ENCODE assay signal across 21 cellular contexts in the genomic region with DNA sequence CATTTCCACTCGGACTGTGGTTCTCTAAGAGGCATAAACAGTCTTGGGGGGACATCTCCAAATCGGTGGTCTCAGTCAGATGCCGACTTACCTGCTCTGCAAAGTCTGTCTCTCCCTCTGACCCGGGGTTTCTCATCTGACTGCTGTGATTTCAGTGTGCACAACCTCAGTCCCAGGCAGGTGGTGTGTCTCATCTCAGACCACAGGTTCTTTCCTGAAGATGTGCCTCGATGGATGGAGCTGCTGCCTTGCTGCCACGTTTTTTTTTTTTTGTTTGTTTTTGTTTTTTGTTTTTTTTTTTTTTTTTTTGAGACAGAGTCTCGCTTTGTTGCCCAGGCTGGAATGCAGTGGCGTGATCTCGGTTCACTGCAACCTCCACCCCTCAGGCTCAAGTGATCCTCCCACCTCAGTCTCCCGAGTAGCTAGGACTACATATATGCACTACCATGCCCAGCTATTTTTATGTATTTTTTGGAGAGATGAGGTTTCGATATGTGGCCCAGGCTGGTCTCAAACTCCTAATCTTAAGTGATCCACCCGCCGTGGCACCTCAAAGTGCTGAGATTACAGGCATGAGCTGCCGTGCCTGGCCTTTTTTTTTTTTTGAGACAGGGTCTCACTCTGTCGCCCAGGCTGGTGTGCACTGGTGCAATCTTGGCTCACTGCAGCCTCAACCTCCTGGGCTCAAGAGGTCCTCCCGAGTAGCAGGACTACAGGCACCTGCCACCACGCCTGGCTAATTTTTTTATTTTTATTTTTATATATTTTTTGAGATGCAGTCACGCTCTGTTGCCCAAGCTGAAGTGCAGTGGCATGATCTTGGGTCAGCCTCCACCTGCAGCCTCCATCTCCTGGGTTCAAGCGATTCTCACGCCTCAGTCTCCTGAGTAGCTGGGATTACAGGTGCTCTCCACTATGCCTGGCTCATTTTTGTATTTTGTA. TPM values are rescaled to one million over a fixed set of nuclear protein-coding genes. Genes with fewer than 3 reads are reported as not detected.
DNase-seq lines count a peak whose midpoint lies in the region; ATAC-seq, FAIRE-seq and TF ChIP-seq lines count a peak whose summit lies in the region.
"Had no signal": no experiment of that assay in that cellular context is flagged by ENCODE, and none has a peak within 500 bp of the region (broad histone marks: within the 10 kb centered on the region; RNA-seq: fewer than 3 reads in every experiment).

No MANE protein-coding gene starts in this region.

- TF ChIP-seq CTCF in bronchial epithelial cell (IDR thresholded peaks at IDR 0.05; ENCODE audit: insufficient read depth, low read length, severe bottlenecking) (no peak), GM10248 (IDR thresholded peaks at IDR 0.05; ENCODE audit: control extremely low read depth, extremely low read depth, low read depth, missing control alignments) (no peak), esophagus muscularis mucosa (IDR thresholded peaks at IDR 0.05) (no peak)

- H3K27me3 ChIP-seq in BLaER1 (no peaks in the 10 kb centered on the region), H7 (ENCODE audit: control insufficient read depth, insufficient read depth, low read length) (no peaks in the 10 kb centered on the region), bronchial epithelial cell (ENCODE audit: control insufficient read depth, insufficient read depth, low read length) (no peaks in the 10 kb centered on the region), neuronal stem cell (ENCODE audit: control insufficient read depth in 3 of 3, insufficient read depth in 3 of 3, low read depth in 1 of 3, low read length in 3 of 3) (no peaks in the 10 kb centered on the region), esophagus muscularis mucosa (no peaks in the 10 kb centered on the region)

- no peak overlapping the region for H3K4ac ChIP-seq in neuronal stem cell (ENCODE audit: low read length)

- FAIRE-seq in bronchial epithelial cell (lab: Jason Lieb, UNC): no peak
- FAIRE-seq: A549, D721Med had no signal

- H2AK5ac ChIP-seq in neuronal stem cell (ENCODE audit: low read depth, low read length): peak overlapping the region; percentile 88

- H4K20me1 ChIP-seq in BLaER1: no peaks in the 10 kb centered on the region

- no peak overlapping the region for H3K14ac ChIP-seq in neuronal stem cell (ENCODE audit: low read length)

- H2AFZ ChIP-seq in neuronal stem cell (ENCODE audit: low read length): no peak overlapping the region
- H2AFZ ChIP-seq: PC-9 had no signal

- no peak overlapping the region for H3K27ac Mint-ChIP-seq in activated CD8-positive, alpha-beta memory T cell treated with anti-CD3 and anti-CD28 coated beads, Interleukin-2, amount 10 ng/mL, durations not matched to agents 7 days and 5 days

- no peaks in the 10 kb centered on the region for H3K79me1 ChIP-seq in neuronal stem cell (ENCODE audit: low read depth, low read length)

- no peak overlapping the region for H4K91ac ChIP-seq in neuronal stem cell (ENCODE audit: low read depth, low read length, poor library complexity)

- H3K27ac ChIP-seq in BLaER1 (no peak overlapping the region), neuronal stem cell (replicated peaks; ENCODE audit: low read length) (no peak overlapping the region), esophagus muscularis mucosa (replicated peaks in 1 of 4) (no peak overlapping the region)
- H3K27ac ChIP-seq: A549, PC-9 had no signal

- WGBS in neuronal stem cell (ENCODE audit: extremely low coverage in 2 of 2, insufficient read length in 2 of 2, insufficient replicate concordance in 1 of 2), 2 donors: no CpG with 5 or more reads among the region's 20 CpGs
- WGBS in esophagus muscularis mucosa: 85% methylated on average over 16 of the region's 20 CpGs

- H3K36me3 ChIP-seq in BLaER1 (no peaks in the 10 kb centered on the region), H7 (replicated peaks; ENCODE audit: control insufficient read depth, insufficient read depth, low read length) (no peaks in the 10 kb centered on the region), bronchial epithelial cell (ENCODE audit: control insufficient read depth, insufficient read depth, low read length) (no peaks in the 10 kb centered on the region), neuronal stem cell (replicated peaks in 1 of 2; ENCODE audit: control insufficient read depth in 2 of 2, insufficient read depth in 2 of 2, low read length in 2 of 2) (peaks cover 0 to 5% of the 10 kb centered on the region in 2 donors), esophagus muscularis mucosa (no peaks in the 10 kb centered on the region)

- peaks cover 3% of the 10 kb centered on the region for H3K36me3 Mint-ChIP-seq in activated CD8-positive, alpha-beta memory T cell treated with anti-CD3 and anti-CD28 coated beads, Interleukin-2, amount 10 ng/mL, durations not matched to agents 7 days and 5 days
- H3K36me3 Mint-ChIP-seq: CD8-positive, alpha-beta memory T cell had no signal

- H3K9ac ChIP-seq in BLaER1: no peak overlapping the region
- no peak overlapping the region for H3K9ac ChIP-seq in neuronal stem cell (ENCODE audit: low read depth, low read length, poor library complexity)

- CTCF ChIA-PET in GM10248 (lab: Yijun Ruan, JAX): interaction anchor here (0.6 to 3.2 kb wide), 4 partner anchors 10 to 235 kb away, joined by 3 to 31 read pairs (median 9); no protein-coding TSS in a partner anchor
- CTCF ChIA-PET in activated CD8-positive, alpha-beta memory T cell treated with anti-CD3 and anti-CD28 coated beads, Interleukin-2, amount 10 ng/mL, durations not matched to agents 7 days and 5 days (lab: Charles Lee): interaction anchor here (1.0 to 6.0 kb wide), 3 partner anchors 17 to 144 kb away, joined by 3 to 32 read pairs (median 3); no protein-coding TSS in a partner anchor

- peaks cover 39% of the 10 kb centered on the region for H3K4me1 Mint-ChIP-seq in activated CD8-positive, alpha-beta memory T cell treated with anti-CD3 and anti-CD28 coated beads, Interleukin-2, amount 10 ng/mL, durations not matched to agents 7 days and 5 days

- no peak for TF ChIP-seq EP300 in esophagus muscularis mucosa (IDR thresholded peaks at IDR 0.05)

- H3K4me3 ChIP-seq in BLaER1 (no peak overlapping the region), H7 (ENCODE audit: insufficient read depth, low read depth, low read length) (no peak overlapping the region), bronchial epithelial cell (ENCODE audit: low read depth, low read length) (no peak overlapping the region), neuronal stem cell (ENCODE audit: low read length in 2 of 2) (no peak overlapping the region), esophagus muscularis mucosa (no peak overlapping the region)
- H3K4me3 ChIP-seq: A549, PC-9 had no signal

- no peaks in the 10 kb centered on the region for H3K9me3 Mint-ChIP-seq in activated CD8-positive, alpha-beta memory T cell treated with anti-CD3 and anti-CD28 coated beads, Interleukin-2, amount 10 ng/mL, durations not matched to agents 7 days and 5 days (ENCODE audit: low read depth)
- H3K9me3 Mint-ChIP-seq: CD8-positive, alpha-beta memory T cell had no signal

- no peak overlapping the region for H3K4me3 Mint-ChIP-seq in activated CD8-positive, alpha-beta memory T cell treated with anti-CD3 and anti-CD28 coated beads, Interleukin-2, amount 10 ng/mL, durations not matched to agents 7 days and 5 days
- H3K4me3 Mint-ChIP-seq: CD8-positive, alpha-beta memory T cell had no signal

- no peak overlapping the region for H3K23ac ChIP-seq in neuronal stem cell (ENCODE audit: low read depth, low read length, poor library complexity)

- H2BK15ac ChIP-seq in neuronal stem cell (ENCODE audit: low read length): no peak overlapping the region

- H3K4me2 ChIP-seq in BLaER1 (peak overlapping the region; percentile 73), neuronal stem cell (ENCODE audit: insufficient read depth, low read length, poor library complexity, severe bottlenecking) (no peak overlapping the region)
- H3K4me2 ChIP-seq: A549, PC-9 had no signal

- no peak for ATAC-seq in activated CD8-positive, alpha-beta memory T cell treated with anti-CD3 and anti-CD28 coated beads, Interleukin-2, amount 10 ng/mL, durations not matched to agents 7 days and 5 days

- no peak overlapping the region for H4K8ac ChIP-seq in neuronal stem cell (ENCODE audit: low read depth, low read length)

- TF ChIP-seq POLR2A in esophagus muscularis mucosa (IDR thresholded peaks at IDR 0.05; ENCODE audit: low read depth): no peak

- intact Hi-C loops in esophagus muscularis mucosa (cut with DNase I): no loop called here

- H3K4me1 ChIP-seq in BLaER1 (peaks cover 56% of the 10 kb centered on the region), neuronal stem cell (ENCODE audit: control insufficient read depth in 2 of 2, insufficient read depth in 1 of 2, low read depth in 1 of 2, low read length in 2 of 2) (peaks cover 0 to 5% of the 10 kb centered on the region in 2 donors), esophagus muscularis mucosa (peaks cover 0 to 5% (median 0%) of the 10 kb centered on the region in 4 donors)
- H3K4me1 ChIP-seq: A549 had no signal

- H2BK120ac ChIP-seq in neuronal stem cell (ENCODE audit: low read depth, low read length): no peak overlapping the region

- H3K9me3 ChIP-seq in BLaER1 (no peaks in the 10 kb centered on the region), neuronal stem cell (replicated peaks in 1 of 2; ENCODE audit: control insufficient read depth in 2 of 2, insufficient read depth in 1 of 2, low read depth in 1 of 2, low read length in 2 of 2) (no peaks in the 10 kb centered on the region), esophagus muscularis mucosa (no peaks in the 10 kb centered on the region)
- H3K9me3 ChIP-seq: A549 had no signal

- peaks cover 47% of the 10 kb centered on the region for H3K27me3 Mint-ChIP-seq in activated CD8-positive, alpha-beta memory T cell treated with anti-CD3 and anti-CD28 coated beads, Interleukin-2, amount 10 ng/mL, durations not matched to agents 7 days and 5 days
- H3K27me3 Mint-ChIP-seq: CD8-positive, alpha-beta memory T cell had no signal

- H2BK12ac ChIP-seq in neuronal stem cell (ENCODE audit: low read length): no peak overlapping the region

- DNase-seq in H7 (peak; percentile 47), bronchial epithelial cell (ENCODE audit: low read depth) (peak; percentile 16), neuronal stem cell (ENCODE audit: low spot score) (no peak), GM10248 (ENCODE audit: extremely low spot score) (no peak), esophagus muscularis mucosa (ENCODE audit: extremely low spot score) (no peak)
- no peak for DNase-seq in activated CD8-positive, alpha-beta memory T cell treated with anti-CD3 and anti-CD28 coated beads, Interleukin-2, amount 10 ng/mL, durations not matched to agents 7 days and 5 days
- no peak for DNase-seq in stimulated activated naive CD4-positive, alpha-beta T cell treated with Interleukin-2 at 50 U/mL for 16 hours (lab: John Stamatoyannopoulos, UW)
- DNase-seq: CD8-positive, alpha-beta memory T cell; GOT3; KG1; MV-4-11; NCI-H1417; NCI-H187; NCI-H2227 treated with DMSO at 0.1 percent for 48 hours; NCI-H510A treated with DMSO at 0.1 percent for 48 hours; NCI-H82; SIG-M5 had no signal

- H3K18ac ChIP-seq in neuronal stem cell (ENCODE audit: low read length): no peak overlapping the region

- H2BK5ac ChIP-seq in neuronal stem cell (ENCODE audit: low read length): no peak overlapping the region

- POLR2A ChIA-PET in GM10248 (lab: Yijun Ruan, JAX): no interaction called here

RNA-seq across cellular contexts. Expression of a gene that starts 15.4 kb away (rescaled TPM):
- 8.2 and 9.6 TPM in 2 replicates for total RNA-seq in H7 (2014; rRNA removed; shearing (Covaris generic))
- total RNA-seq in bronchial epithelial cell (0.79 and 1.7 TPM in 2 replicates), esophagus muscularis mucosa (1 to 10 TPM; 1.8 to 7.2 (median 4.2) TPM)
- 7.0 TPM for polyA plus RNA-seq in neuronal stem cell (2013, experiment 1 of 2)
- polyA plus RNA-seq in neuronal stem cell (2013, experiment 2 of 2): 7.0 TPM
- under 1 TPM; 0.44 to 0.80 TPM for total RNA-seq in activated CD8-positive, alpha-beta memory T cell treated with anti-CD3 and anti-CD28 coated beads, Interleukin-2, amount 10 ng/mL, durations not matched to agents 7 days and 5 days

RNA-seq across cellular contexts. Expression of a gene that starts 27.2 kb away (rescaled TPM):
- 51.9 and 52.0 TPM in 2 replicates for total RNA-seq in H7 (2014; rRNA removed; shearing (Covaris generic))
- total RNA-seq in bronchial epithelial cell (0.79 and 1.2 TPM in 2 replicates), esophagus muscularis mucosa (1 to 10 TPM in 2 of 4 donors, under 1 TPM in 2; 0.17 to 3.0 (median 0.95) TPM)
- 18.4 TPM for polyA plus RNA-seq in neuronal stem cell (2013, experiment 1 of 2)
- 21.0 TPM for polyA plus RNA-seq in neuronal stem cell (2013, experiment 2 of 2)
- 100 to 1,000 TPM; 135 to 202 TPM for total RNA-seq in activated CD8-positive, alpha-beta memory T cell treated with anti-CD3 and anti-CD28 coated beads, Interleukin-2, amount 10 ng/mL, durations not matched to agents 7 days and 5 days

RNA-seq across cellular contexts. Expression of a gene that starts 29.7 kb away (rescaled TPM):
- total RNA-seq in H7 (2014; rRNA removed; shearing (Covaris generic)): 70.5 and 71.8 TPM in 2 replicates
- total RNA-seq in bronchial epithelial cell (69.5 and 140 TPM in 2 replicates), esophagus muscularis mucosa (100 to 1,000 TPM; 126 to 151 (median 137) TPM)
- polyA plus RNA-seq in neuronal stem cell (2013, experiment 1 of 2): 136 TPM
- 136 TPM for polyA plus RNA-seq in neuronal stem cell (2013, experiment 2 of 2)
- total RNA-seq in activated CD8-positive, alpha-beta memory T cell treated with anti-CD3 and anti-CD28 coated beads, Interleukin-2, amount 10 ng/mL, durations not matched to agents 7 days and 5 days: 100 to 1,000 TPM; 181 to 216 TPM

Comparison
In these comparisons a context has a peak if more than half of its experiments do, and no peak if none do; other contexts are left out.
1. DNase-seq: peak in H7 (single experiment) and bronchial epithelial cell (single experiment); none in neuronal stem cell (single experiment), GM10248 (single experiment), activated CD8-positive, alpha-beta memory T cell treated with anti-CD3 and anti-CD28 coated beads, Interleukin-2, amount 10 ng/mL, durations not matched to agents 7 days and 5 days (single experiment), stimulated activated naive CD4-positive, alpha-beta T cell treated with Interleukin-2 at 50 U/mL for 16 hours (single experiment) and esophagus muscularis mucosa (single experiment).
2. RNA of a gene that starts 27.2 kb away (total RNA-seq): 135 to 202 TPM in activated CD8-positive, alpha-beta memory T cell treated with anti-CD3 and anti-CD28 coated beads, Interleukin-2, amount 10 ng/mL, durations not matched to agents 7 days and 5 days and 51.9 to 52.0 TPM in H7; 0.17 to 3.0 TPM in esophagus muscularis mucosa and 0.79 to 1.2 TPM in bronchial epithelial cell; every median in the first group is over 10 times any median in the second.